8 cellular contexts compared by ENCODE assay signal in the genomic region with DNA sequence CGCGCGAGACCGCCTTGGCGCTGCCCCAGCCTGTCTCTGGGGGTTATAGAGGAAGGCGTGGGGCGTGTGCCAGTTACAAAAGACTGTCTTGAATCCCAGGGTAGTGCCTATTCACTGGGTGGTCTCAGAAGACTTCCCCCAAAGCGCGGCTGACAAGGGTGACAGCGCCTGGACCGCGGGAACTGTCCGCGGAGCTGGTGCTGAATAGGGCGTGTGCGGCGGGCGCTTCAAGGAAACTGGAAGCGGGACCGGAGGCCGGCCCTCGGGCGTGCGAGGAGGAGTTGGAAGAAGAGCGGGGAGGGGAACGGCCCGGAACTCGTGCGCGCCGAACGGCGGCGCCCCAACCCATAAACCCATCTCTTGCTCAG. TPM values are rescaled to one million over a fixed set of nuclear protein-coding genes. Genes with fewer than 3 reads are reported as not detected.
DNase-seq lines count a peak whose midpoint lies in the region; TF ChIP-seq lines count a peak whose summit lies in the region.

No MANE protein-coding gene starts in this region.

- H3K36me3 ChIP-seq in parathyroid adenoma (ENCODE audit: control insufficient read depth, insufficient read depth, low read length), result no peaks in the 10 kb centered on the region
- H3K36me3 ChIP-seq in uterus, result no peaks in the 10 kb centered on the region

- CTCF ChIA-PET in Calu3 (lab: Charles Lee), result no interaction called here

- no peaks in the 10 kb centered on the region for H3K79me2 ChIP-seq in parathyroid adenoma

- H3K4me1 ChIP-seq in parathyroid adenoma (no peaks in the 10 kb centered on the region), uterus (peaks cover 0 to 20% of the 10 kb centered on the region in 2 donors)

- no peak overlapping the region for H3K9ac ChIP-seq in parathyroid adenoma

- no peak for TF ChIP-seq CTCF in Calu3 (IDR thresholded peaks at IDR 0.05; ENCODE audit: unreplicated experiment)
- TF ChIP-seq CTCF in fibroblast of villous mesenchyme (IDR thresholded peaks at IDR 0.05; ENCODE audit: insufficient read depth, low read depth, low read length), result no peak
- TF ChIP-seq CTCF in parathyroid adenoma (IDR thresholded peaks at IDR 0.05), result no peak
- no peak for TF ChIP-seq CTCF in uterus (IDR thresholded peaks at IDR 0.05)

- H3K9me3 Mint-ChIP-seq in Calu3 (ENCODE audit: low read depth, unreplicated experiment), result no peaks in the 10 kb centered on the region

- peak overlapping the region; percentile 37 for H3K27ac Mint-ChIP-seq in Calu3 (ENCODE audit: unreplicated experiment)

- H3K9me3 ChIP-seq in parathyroid adenoma (ENCODE audit: control insufficient read depth, low read length), result no peaks in the 10 kb centered on the region
- H3K9me3 ChIP-seq in uterus, result no peaks in the 10 kb centered on the region

- peaks cover 8% of the 10 kb centered on the region for H3K4me1 Mint-ChIP-seq in Calu3 (ENCODE audit: low read depth, unreplicated experiment)

- H3K27me3 Mint-ChIP-seq in Calu3 (ENCODE audit: unreplicated experiment), result peaks cover 87% of the 10 kb centered on the region

- peaks cover 18% of the 10 kb centered on the region for H3K36me3 Mint-ChIP-seq in Calu3 (ENCODE audit: insufficient read depth, unreplicated experiment)

- peak; percentile 53 for DNase-seq in Calu3
- DNase-seq in LHCN-M2 (ENCODE audit: low read depth), result peak; percentile 36
- DNase-seq in activated T-cell treated with anti-CD3 and anti-CD28 coated beads for 48 hours (ENCODE audit: low read depth), result peak; percentile 57
- DNase-seq in fibroblast of villous mesenchyme (ENCODE audit: low read depth), result peak; percentile 56
- DNase-seq in uterus, result no peak
- no peak for DNase-seq in NAMALWA (ENCODE audit: low spot score)
- no peak for DNase-seq in LoVo (ENCODE audit: low spot score)

- no peak overlapping the region for H3K27ac ChIP-seq in parathyroid adenoma
- H3K27ac ChIP-seq in uterus, result no peak overlapping the region

- H3K4me3 ChIP-seq in fibroblast of villous mesenchyme (ENCODE audit: low read depth, low read length), result peak overlapping the region; percentile 20
- H3K4me3 ChIP-seq in parathyroid adenoma (ENCODE audit: low read depth, low read length), result no peak overlapping the region
- no peak overlapping the region for H3K4me3 ChIP-seq in uterus

- H3K4me2 ChIP-seq in parathyroid adenoma (ENCODE audit: low read length), result peak overlapping the region; percentile 53

- intact Hi-C loops in Calu3 (cut with micrococcal nuclease; ENCODE audit: unreplicated experiment), result loop anchor here (2.0 kb wide), 1 partner anchor 50 kb away; no protein-coding TSS in a partner anchor
- intact Hi-C loops in uterus (cut with DNase I; ENCODE audit: low total_unique reads), result no loop called here

- no TSS peak for BruUV-seq in Calu3 (replicated peaks; lab: Mats Ljungman, UMichigan)

- peak overlapping the region; percentile 54 for H2AFZ ChIP-seq in parathyroid adenoma

- no peak for TF ChIP-seq POLR2A in uterus (IDR thresholded peaks at IDR 0.05)

- peak overlapping the region; percentile 44 for H3K4me3 Mint-ChIP-seq in Calu3 (ENCODE audit: low read depth, unreplicated experiment)

- H3K27me3 ChIP-seq in parathyroid adenoma (ENCODE audit: control insufficient read depth, insufficient read depth, low read length) (peaks cover 19% of the 10 kb centered on the region), uterus (peaks cover 27 to 30% of the 10 kb centered on the region in 2 donors)

RNA-seq across cellular contexts. Expression of gene EGR4, which starts 2.3 kb away (rescaled TPM):
- 0.68 and 0.81 TPM in 2 replicates for total RNA-seq in Calu3 (2022)
- not detected in 2 replicates for total RNA-seq in LHCN-M2 (2014; rRNA removed)
- polyA plus RNA-seq in LHCN-M2 (2012), result not detected
- total RNA-seq in fibroblast of villous mesenchyme, result not detected in 2 replicates
- not detected for total RNA-seq in uterus

RNA-seq across cellular contexts. Expression of gene FBXO41, which starts 6.8 kb away (rescaled TPM):
- total RNA-seq in Calu3 (2022), result 15.0 and 16.1 TPM in 2 replicates
- 4.0 and 4.8 TPM in 2 replicates for total RNA-seq in LHCN-M2 (2014; rRNA removed)
- polyA plus RNA-seq in LHCN-M2 (2012), result 2.4 TPM
- total RNA-seq in fibroblast of villous mesenchyme, result 1.3 and 1.6 TPM in 2 replicates
- total RNA-seq in uterus, result 1 to 10 TPM in 3 of 4 donors, under 1 TPM in 1; 0.29 to 5.6 (median 1.6) TPM

RNA-seq across cellular contexts. Expression of gene CCT7, which starts 57.0 kb away (rescaled TPM):
- total RNA-seq in Calu3 (2022) (394 and 403 TPM in 2 replicates), LHCN-M2 (2014; rRNA removed) (452 and 463 TPM in 2 replicates), fibroblast of villous mesenchyme (247 and 330 TPM in 2 replicates), uterus (100 to 1,000 TPM; 118 to 269 (median 188) TPM)
- polyA plus RNA-seq in LHCN-M2 (2012), result 335 TPM

RNA-seq across cellular contexts. Expression of gene PRADC1, which starts 58.0 kb away (rescaled TPM):
- 13.2 and 13.8 TPM in 2 replicates for total RNA-seq in Calu3 (2022)
- 78.2 and 90.0 TPM in 2 replicates for total RNA-seq in LHCN-M2 (2014; rRNA removed)
- 52.6 TPM for polyA plus RNA-seq in LHCN-M2 (2012)
- 14.2 and 18.1 TPM in 2 replicates for total RNA-seq in fibroblast of villous mesenchyme
- 10 to 100 TPM in 2 of 4 donors, 1 to 10 TPM in 2; 2.3 to 11.8 (median 9.8) TPM for total RNA-seq in uterus

Comparison
In these comparisons a context has a peak if more than half of its experiments do, and no peak if none do; other contexts are left out.
1. DNase-seq: peak in Calu3 (single experiment), LHCN-M2 (single experiment), activated T-cell treated with anti-CD3 and anti-CD28 coated beads for 48 hours (single experiment) and fibroblast of villous mesenchyme (single experiment); none in uterus (0 of 2), NAMALWA (single experiment) and LoVo (single experiment).